ENCODE assay signal across 20 cellular contexts in the genomic region with DNA sequence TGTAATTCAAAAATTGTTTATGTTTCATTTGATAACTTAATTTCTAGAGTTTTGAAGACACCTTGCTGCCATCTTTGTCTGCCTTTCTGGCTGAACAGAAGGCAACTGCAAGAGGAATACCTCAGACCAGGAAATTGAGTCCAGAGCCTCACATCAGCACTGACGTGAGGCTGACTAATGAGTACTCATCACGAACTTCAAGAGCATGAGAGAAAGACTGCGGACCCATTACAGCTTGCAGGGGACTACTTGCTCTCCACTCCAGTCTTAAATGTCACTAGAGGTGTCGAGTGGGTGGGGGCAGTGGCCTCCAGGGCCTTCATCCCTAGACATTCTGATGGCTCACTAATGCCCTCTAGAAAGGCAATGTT.
DNase-seq lines count a peak whose midpoint lies in the region; ATAC-seq, FAIRE-seq and TF ChIP-seq lines count a peak whose summit lies in the region.
"Had no signal": no experiment of that assay in that cellular context is flagged by ENCODE, and none has a peak within 500 bp of the region (broad histone marks: within the 10 kb centered on the region; RNA-seq: fewer than 3 reads in every experiment).

No MANE protein-coding gene starts in this region.

- H3K9me3 ChIP-seq in GM12878 (replicated peaks; ENCODE audit: control insufficient read depth, insufficient read depth, low read length) (no peaks in the 10 kb centered on the region), mesenchymal stem cell (ENCODE audit: control insufficient read depth, low read length) (no peaks in the 10 kb centered on the region)
- H3K9me3 ChIP-seq: HAP-1, SK-N-SH had no signal

- H3K36me3 ChIP-seq in GM12878 (ENCODE audit: control insufficient read depth in 2 of 2, insufficient read depth in 2 of 2, low read length in 1 of 2), result no peaks in the 10 kb centered on the region
- H3K36me3 ChIP-seq in mesenchymal stem cell (ENCODE audit: control insufficient read depth in 1 of 2, insufficient read depth in 2 of 2, low read depth in 1 of 2, low read length in 2 of 2), result no peaks in the 10 kb centered on the region
- H3K36me3 ChIP-seq: HAP-1 had no signal

- H3K79me2 ChIP-seq in GM12878 (ENCODE audit: control insufficient read depth, insufficient read depth, low read length), result no peaks in the 10 kb centered on the region

- H3K27me3 ChIP-seq in GM12878 (replicated peaks in 1 of 2; ENCODE audit: control insufficient read depth in 2 of 2, insufficient read depth in 2 of 2, low read length in 1 of 2), result no peaks in the 10 kb centered on the region; a peak in 1 of 4 replicates
- H3K27me3 ChIP-seq in mesenchymal stem cell (ENCODE audit: control insufficient read depth in 1 of 2, insufficient read depth in 1 of 2, low read length in 2 of 2), result peaks cover 4 to 12% of the 10 kb centered on the region in 2 experiments

- H3K27ac ChIP-seq in GM12878 (ENCODE audit: control insufficient read depth, insufficient read depth) (no peak overlapping the region), mesenchymal stem cell (ENCODE audit: low read length, poor library complexity, severe bottlenecking) (no peak overlapping the region), RWPE1 (no peak overlapping the region)
- H3K27ac ChIP-seq: C4-2B, PC-9 had no signal

- H3K4me2 ChIP-seq in GM12878 (ENCODE audit: control insufficient read depth, insufficient read depth) (no peak overlapping the region), mesenchymal stem cell (ENCODE audit: low read length, poor library complexity, severe bottlenecking) (no peak overlapping the region)
- H3K4me2 ChIP-seq: PC-9, SK-N-SH had no signal

- H2AFZ ChIP-seq in GM12878 (ENCODE audit: control insufficient read depth, low read depth, low read length) (no peak overlapping the region), mesenchymal stem cell (ENCODE audit: low read depth, low read length) (no peak overlapping the region)
- H2AFZ ChIP-seq: PC-9 had no signal

- H3K4me3 ChIP-seq in GM12878, result no peak overlapping the region
- H3K4me3 ChIP-seq in mesenchymal stem cell (ENCODE audit: insufficient read depth in 1 of 2, low read depth in 1 of 2, low read length in 2 of 2), result no peak overlapping the region
- H3K4me3 ChIP-seq: HAP-1, PC-9 had no signal

- H3K4me1 Mint-ChIP-seq in effector memory CD8-positive, alpha-beta T cell (ENCODE audit: low read depth in 2 of 2), result no peaks in the 10 kb centered on the region

- no peak overlapping the region for H3K14ac ChIP-seq in mesenchymal stem cell (ENCODE audit: low read length in 2 of 2)

- H2BK5ac ChIP-seq in mesenchymal stem cell (ENCODE audit: low read depth, low read length, poor library complexity, severe bottlenecking), result no peak overlapping the region

- POLR2A ChIA-PET in GM12878 (lab: Charles Lee) (no interaction called here), RWPE1 (lab: Yijun Ruan, JAX; ENCODE audit: low non-redundant PET) (no interaction called here)

- no peak overlapping the region for H4K8ac ChIP-seq in mesenchymal stem cell (ENCODE audit: low read length)

- in situ Hi-C loops in GM12878 (cut with MboI), result no loop called here

- H3K9ac ChIP-seq in GM12878 (ENCODE audit: control insufficient read depth, insufficient read depth, low read length), result no peak overlapping the region
- H3K9ac ChIP-seq in mesenchymal stem cell (ENCODE audit: low read length), result no peak overlapping the region
- H3K9ac ChIP-seq: SK-N-SH had no signal

- no peak overlapping the region for H2BK120ac ChIP-seq in mesenchymal stem cell (ENCODE audit: low read depth, low read length)

- no peak for TF ChIP-seq RAD21 in GM12878 (IDR thresholded peaks at IDR 0.05; ENCODE audit: insufficient read depth, low read depth, low read length)

- SMC1A ChIA-PET in GM12878 (lab: Charles Lee; ENCODE audit: uncharacterized antibody, unreplicated experiment), result no interaction called here

- no TSS peak for BruUV-seq in GM12878 (replicated peaks; lab: Mats Ljungman, UMichigan)

- no peaks in the 10 kb centered on the region for H3K36me3 Mint-ChIP-seq in effector memory CD8-positive, alpha-beta T cell (ENCODE audit: insufficient read depth)

- H3K27me3 Mint-ChIP-seq in effector memory CD8-positive, alpha-beta T cell, result no peaks in the 10 kb centered on the region

- TF ChIP-seq EP300 in GM12878 (IDR thresholded peaks at IDR 0.05; ENCODE audit: borderline replicate concordance in 1 of 2, control insufficient read depth in 1 of 2, low read depth in 2 of 2, low read length in 2 of 2), result no peak

- H3K27ac Mint-ChIP-seq in effector memory CD8-positive, alpha-beta T cell, result no peak overlapping the region

- TF ChIP-seq POLR2A in GM12892 (IDR thresholded peaks at IDR 0.05; ENCODE audit: low read depth, low read length) (no peak), GM12878 (IDR thresholded peaks at IDR 0.05; ENCODE audit: low read depth, low read length) (no peak)

- H4K20me1 ChIP-seq in GM12878 (ENCODE audit: control insufficient read depth, insufficient read depth), result no peaks in the 10 kb centered on the region

- FAIRE-seq in GM12892 (lab: Jason Lieb, UNC) (peak; percentile 27), GM12878 (lab: Jason Lieb, UNC) (no peak)

- H4K91ac ChIP-seq in mesenchymal stem cell (ENCODE audit: low read length), result no peak overlapping the region

- H2BK12ac ChIP-seq in mesenchymal stem cell (ENCODE audit: low read length in 2 of 2), result no peak overlapping the region

- no peak overlapping the region for H2AK5ac ChIP-seq in mesenchymal stem cell (ENCODE audit: low read length, severe bottlenecking)

- H3K9me3 Mint-ChIP-seq in effector memory CD8-positive, alpha-beta T cell, result peaks cover 0 to 2% of the 10 kb centered on the region in 2 donors

- TF ChIP-seq CTCF in GM12878 (IDR thresholded peaks at IDR 0.05 in 2 of 3, conservative IDR thresholded peaks at IDR 0.05 in 1 of 3; ENCODE audit: control insufficient read depth in 2 of 3, extremely low read depth in 1 of 3, insufficient read depth in 1 of 3, low read depth in 3 of 3, low read length in 3 of 3) (no peak), RWPE1 (conservative IDR thresholded peaks at IDR 0.05; ENCODE audit: low read depth) (no peak)

- H3K4me3 Mint-ChIP-seq in effector memory CD8-positive, alpha-beta T cell, result no peak overlapping the region

- H3K4me1 ChIP-seq in GM12878 (ENCODE audit: control insufficient read depth, insufficient read depth, low read length) (no peaks in the 10 kb centered on the region), mesenchymal stem cell (ENCODE audit: control insufficient read depth, insufficient read depth, low read depth, low read length) (no peaks in the 10 kb centered on the region)
- H3K4me1 ChIP-seq: HAP-1 had no signal

- RAD21 ChIA-PET in GM12878 (lab: Charles Lee; ENCODE audit: unreplicated experiment), result interaction anchor here (0.9 kb wide), 1 partner anchor 10 kb away, joined by 3 read pairs; no protein-coding TSS in a partner anchor

- peak; percentile 29; the same call in 1 of the 3 replicates for ATAC-seq in GM12878
- no peak for ATAC-seq in effector memory CD8-positive, alpha-beta T cell (replicated peaks)
- ATAC-seq: Right ventricle myocardium inferior had no signal

- no peak overlapping the region for H3K23ac ChIP-seq in mesenchymal stem cell (ENCODE audit: low read length in 2 of 2)

- no peaks in the 10 kb centered on the region for H3K79me1 ChIP-seq in mesenchymal stem cell (replicated peaks; ENCODE audit: low read length, poor library complexity, severe bottlenecking)

- H2BK15ac ChIP-seq in mesenchymal stem cell (ENCODE audit: low read depth, poor library complexity, severe bottlenecking), result no peak overlapping the region

- intact Hi-C loops in GM12878 (cut with micrococcal nuclease; ENCODE audit: unreplicated experiment), result no loop called here

- CTCF ChIA-PET in GM12878 (lab: Yijun Ruan, JAX) (interaction anchor here (0.9 kb wide), 1 partner anchor 74 kb away, joined by 3 read pairs; no protein-coding TSS in a partner anchor), RWPE1 (lab: Yijun Ruan, JAX) (no interaction called here)

- WGBS in GM12878 (ENCODE audit: insufficient coverage, insufficient replicate concordance, low lambda C conversion rate, missing lambda C conversion rate), result 13% methylated on average over 4 of the region's 4 CpGs
- 18% methylated on average over 3 of the region's 4 CpGs for WGBS in mesenchymal stem cell

- no peak overlapping the region for H3K4ac ChIP-seq in mesenchymal stem cell (ENCODE audit: low read depth in 1 of 2, low read length in 2 of 2)

- H3K18ac ChIP-seq in mesenchymal stem cell (ENCODE audit: low read depth in 1 of 2, low read length in 2 of 2), result no peak overlapping the region

- no peak for DNase-seq in GM12892 (ENCODE audit: insufficient read length)
- DNase-seq in HPDE6-E6E7 (ENCODE audit: extremely low spot score), result peak; percentile 35
- DNase-seq in GM12878 (ENCODE audit: low read depth, low spot score), result no peak
- peak; percentile 71 for DNase-seq in mesenchymal stem cell
- DNase-seq in RWPE1 (ENCODE audit: low spot score), result no peak
- DNase-seq in effector memory CD8-positive, alpha-beta T cell, result no peak
- DNase-seq in SIG-M5 treated with dmso at 0.1 percent for 504 hours (lab: John Stamatoyannopoulos, UW; ENCODE audit: unreplicated experiment), result no peak
- DNase-seq: DND-41, GDM1, KG1, NCI-H1048, NCI-H1436 treated with DMSO at 0.1 percent for 48 hours, NCI-H2029 treated with DMSO at 0.1 percent for 48 hours, NCI-H2171 treated with DMSO at 0.1 percent for 48 hours, NCI-H446 treated with DMSO at 0.1 percent for 48 hours, PC-9, SK-N-SH had no signal

TF ChIP-seq in GM12878, 131 proteins besides CTCF, POLR2A, EP300 and RAD21:
- TF ChIP-seq ZNF217 (IDR thresholded peaks at IDR 0.05) (no peak), NFXL1 (IDR thresholded peaks at IDR 0.05; ENCODE audit: borderline replicate concordance) (no peak), SRF (IDR thresholded peaks at IDR 0.05; ENCODE audit: low read depth in 2 of 2, low read length in 2 of 2) (no peak), BCL3 (IDR thresholded peaks at IDR 0.05; ENCODE audit: borderline replicate concordance, insufficient read depth, low read depth, low read length, poor library complexity, severe bottlenecking) (no peak), MYC (IDR thresholded peaks at IDR 0.05; ENCODE audit: insufficient read depth, insufficient read length, insufficient replicate concordance, low read length, severe bottlenecking) (no peak), LARP7 (IDR thresholded peaks at IDR 0.05) (no peak), RUNX3 (IDR thresholded peaks at IDR 0.05; ENCODE audit: low read length) (no peak)

Comparison
In these comparisons a context has a peak if more than half of its experiments do, and no peak if none do; other contexts are left out.
1. DNase-seq: peak in HPDE6-E6E7 (single experiment) and mesenchymal stem cell (single experiment); none in GM12892 (single experiment), GM12878 (single experiment), RWPE1 (single experiment), effector memory CD8-positive, alpha-beta T cell (0 of 3) and SIG-M5 treated with dmso at 0.1 percent for 504 hours (single experiment).